In the genomic region with DNA sequence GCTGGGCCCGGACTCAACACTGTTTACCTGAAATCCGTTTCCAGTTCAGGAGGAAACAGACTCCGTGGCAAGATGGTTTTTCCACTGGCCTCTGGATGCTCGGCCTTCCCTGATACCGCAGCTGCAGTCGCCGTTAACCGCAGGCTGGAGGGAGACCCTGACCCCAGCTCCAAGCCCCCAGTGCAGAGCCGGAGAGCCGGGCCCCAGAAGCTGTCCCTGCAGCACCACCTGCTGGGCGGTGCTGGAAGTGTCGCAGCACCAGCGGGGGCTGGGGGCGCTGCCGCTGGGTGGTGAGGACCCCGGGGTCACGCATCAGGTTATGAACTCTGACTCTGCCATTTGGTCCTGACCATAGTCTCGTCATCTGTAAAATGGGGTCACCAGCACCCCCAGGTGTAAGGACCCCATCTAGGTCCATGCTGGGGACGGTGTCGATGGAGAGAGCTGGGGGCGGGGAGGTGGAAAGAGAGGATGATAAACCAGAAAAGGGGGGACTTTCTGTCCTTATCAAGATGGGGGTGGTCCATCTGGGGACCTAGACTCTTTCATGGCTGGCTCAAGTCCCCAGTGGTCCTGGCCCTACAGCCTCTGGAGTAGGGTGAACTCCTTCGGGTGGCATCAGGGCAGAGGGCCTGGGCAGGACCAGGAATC, we compare ENCODE assay signal across 9 cellular contexts. TPM values are rescaled to one million over a fixed set of nuclear protein-coding genes. Genes with fewer than 3 reads are reported as not detected.
DNase-seq lines count a peak whose midpoint lies in the region; ATAC-seq, FAIRE-seq and TF ChIP-seq lines count a peak whose summit lies in the region.
"Had no signal": no experiment of that assay in that cellular context is flagged by ENCODE, and none has a peak within 500 bp of the region (broad histone marks: within the 10 kb centered on the region; RNA-seq: fewer than 3 reads in every experiment).

No MANE protein-coding gene starts in this region.

- DNase-seq in GM13976 (ENCODE audit: low spot score), result peak; percentile 85
- DNase-seq in RWPE2 (ENCODE audit: low spot score), result no peak
- DNase-seq in brain microvascular endothelial cell, result no peak
- DNase-seq in lung (ENCODE audit: low spot score), result no peak
- no peak for DNase-seq in type B pancreatic cell (ENCODE audit: extremely low spot score, unreplicated experiment)
- no peak for DNase-seq in urothelium cell line (ENCODE audit: low spot score)
- no peak for DNase-seq in MV-4-11 (lab: John Stamatoyannopoulos, UW)
- DNase-seq in NCI-H524 (lab: John Stamatoyannopoulos, UW), result no peak

- peak; percentile 90 for TF ChIP-seq CTCF in GM13976 (IDR thresholded peaks at IDR 0.05; ENCODE audit: borderline replicate concordance, control extremely low read depth, extremely low read depth, insufficient read depth, missing control alignments)
- TF ChIP-seq CTCF in RWPE2 (IDR thresholded peaks at IDR 0.05; ENCODE audit: poor library complexity, severe bottlenecking), result peak; percentile 99
- TF ChIP-seq CTCF in brain microvascular endothelial cell (IDR thresholded peaks at IDR 0.05; ENCODE audit: low read depth, low read length, missing control alignments), result peak; percentile 92
- peak; percentile 49 for TF ChIP-seq CTCF in lung (IDR thresholded peaks at IDR 0.05; ENCODE audit: control extremely low read depth, extremely low read depth)
- peak; percentile 99 for TF ChIP-seq CTCF in type B pancreatic cell (conservative IDR thresholded peaks at IDR 0.05)

- peaks cover under 1% of the 10 kb centered on the region for H3K9me3 Mint-ChIP-seq in type B pancreatic cell

- H3K9me3 ChIP-seq in RWPE2 (ENCODE audit: severe bottlenecking) (peaks cover 17% of the 10 kb centered on the region), lung (ENCODE audit: control insufficient read depth in 2 of 2, insufficient read depth in 1 of 2, low read length in 1 of 2) (peaks cover 4 to 17% of the 10 kb centered on the region in 2 donors)

- H3K27me3 Mint-ChIP-seq in type B pancreatic cell, result peaks cover 14% of the 10 kb centered on the region

- ATAC-seq in RWPE2 (ENCODE audit: low read depth) (peak; percentile 24; the same call in 1 of the 3 replicates), lung (ENCODE audit: insufficient read depth, low FRiP score) (no peak)

- no peak overlapping the region for H3K4me3 ChIP-seq in RWPE2 (ENCODE audit: severe bottlenecking)
- H3K4me3 ChIP-seq in brain microvascular endothelial cell (ENCODE audit: low read depth, low read length), result no peak overlapping the region
- no peak overlapping the region for H3K4me3 ChIP-seq in lung
- H3K4me3 ChIP-seq: SK-N-MC had no signal

- H3K36me3 Mint-ChIP-seq in type B pancreatic cell, result no peaks in the 10 kb centered on the region

- FAIRE-seq in urothelium cell line (lab: Jason Lieb, UNC), result no peak

- no peaks in the 10 kb centered on the region for H3K4me1 ChIP-seq in RWPE2 (ENCODE audit: insufficient read depth, poor library complexity, severe bottlenecking)
- H3K4me1 ChIP-seq in lung (ENCODE audit: control insufficient read depth in 2 of 2, insufficient read depth in 2 of 2, low read length in 2 of 2), result no peaks in the 10 kb centered on the region

- WGBS in lung, 2 donors, result 20 to 24% methylated on average over 20 to 22 of the region's 22 CpGs

- H3K36me3 ChIP-seq in RWPE2 (ENCODE audit: low read depth) (no peaks in the 10 kb centered on the region), brain microvascular endothelial cell (replicated peaks) (no peaks in the 10 kb centered on the region), lung (ENCODE audit: control insufficient read depth in 2 of 2, insufficient read depth in 2 of 2, low read length in 2 of 2) (no peaks in the 10 kb centered on the region)

- in situ Hi-C loops in GM13976 (cut with MboI; ENCODE audit: low sequenced_read_pairs, unreplicated experiment) (no loop called here), brain microvascular endothelial cell (cut with HindIII; ENCODE audit: low pct_ligation_motif_present, low sequenced_read_pairs) (no loop called here)

- H3K27ac ChIP-seq in RWPE2 (ENCODE audit: poor library complexity, severe bottlenecking) (no peak overlapping the region), brain microvascular endothelial cell (no peak overlapping the region), lung (ENCODE audit: low read depth in 1 of 2, low read length in 1 of 2) (no peak overlapping the region)
- H3K27ac ChIP-seq: SK-N-MC had no signal

- H3K27me3 ChIP-seq in RWPE2 (ENCODE audit: insufficient read depth, poor library complexity, severe bottlenecking), result peaks cover 33% of the 10 kb centered on the region
- peaks cover 15% of the 10 kb centered on the region for H3K27me3 ChIP-seq in brain microvascular endothelial cell (replicated peaks)
- peaks cover 8% of the 10 kb centered on the region for H3K27me3 ChIP-seq in lung (ENCODE audit: control insufficient read depth, insufficient read depth)

- peaks cover 19% of the 10 kb centered on the region for H3K4me1 Mint-ChIP-seq in type B pancreatic cell (ENCODE audit: unreplicated experiment)

- no peak overlapping the region for H3K27ac Mint-ChIP-seq in type B pancreatic cell

- no peak overlapping the region for H3K4me3 Mint-ChIP-seq in type B pancreatic cell

RNA-seq across cellular contexts. Expression of gene CHRNA4, which starts 20.8 kb away (rescaled TPM):
- total RNA-seq in lung (1 to 10 TPM in 1 of 2 donors, under 1 TPM in 1; 0.85 to 1.1 TPM), type B pancreatic cell (ENCODE audit: low replicate concordance) (1.8 and 9.1 TPM in 2 replicates)
- under 1 TPM; 0.01 to 0.06 TPM for polyA plus RNA-seq in lung

Comparison
In these comparisons a context has a peak if more than half of its experiments do, and no peak if none do; other contexts are left out.
1. CTCF ChIP-seq: peak in every context shown above with its lines; median percentile 99 in RWPE2; 99 in type B pancreatic cell; 92 in brain microvascular endothelial cell; 90 in GM13976; 49 in lung.